In genomic region chr6:160256445-160256844, GRCh38 we compare ENCODE assay signal across 1 cellular context.
TF ChIP-seq lines count a peak whose summit lies in the region.

No MANE protein-coding gene starts in this region.

TF ChIP-seq in A549, 52 proteins besides CTCF, POLR2A, EP300 and RAD21 (continued from another document):
- TF ChIP-seq RARB (CRISPR knock-in tag; IDR thresholded peaks at IDR 0.05) (no peak), HEYL (CRISPR knock-in tag; IDR thresholded peaks at IDR 0.05) (no peak), JUNB (IDR thresholded peaks at IDR 0.05) (no peak), GATA3 (IDR thresholded peaks at IDR 0.05; ENCODE audit: borderline replicate concordance) (no peak), HMGXB4 (CRISPR knock-in tag; IDR thresholded peaks at IDR 0.05; ENCODE audit: borderline replicate concordance) (no peak), HDAC2 (IDR thresholded peaks at IDR 0.05) (no peak)
